ENCODE assay signal across 11 cellular contexts in the genomic region with DNA sequence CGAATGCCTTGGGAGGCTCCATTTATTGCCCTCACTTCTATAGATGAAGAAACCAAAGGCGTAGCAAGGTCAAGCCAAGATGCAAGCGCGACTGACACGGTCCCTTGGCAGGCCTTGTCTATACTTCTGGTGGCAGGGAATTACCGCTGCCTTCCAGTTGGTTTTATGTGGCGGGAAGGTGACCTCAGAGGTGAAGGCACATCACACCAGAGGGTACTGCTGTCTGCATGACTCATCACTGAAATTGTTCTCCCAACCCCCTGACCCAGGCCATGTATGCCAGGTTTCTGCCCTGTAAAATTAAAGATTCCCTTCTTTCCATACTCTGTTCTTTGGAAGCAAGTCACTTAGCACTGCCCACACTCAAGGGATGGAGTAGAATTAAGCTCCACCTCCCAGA. TPM values are rescaled to one million over a fixed set of nuclear protein-coding genes. Genes with fewer than 3 reads are reported as not detected.
DNase-seq lines count a peak whose midpoint lies in the region; ATAC-seq and TF ChIP-seq lines count a peak whose summit lies in the region.
"Had no signal": no experiment of that assay in that cellular context is flagged by ENCODE, and none has a peak within 500 bp of the region (broad histone marks: within the 10 kb centered on the region; RNA-seq: fewer than 3 reads in every experiment).

No MANE protein-coding gene starts in this region.

- H3K9ac ChIP-seq in mesenchymal stem cell (ENCODE audit: low read length): no peak overlapping the region

- H2AK5ac ChIP-seq in mesenchymal stem cell (ENCODE audit: low read length, severe bottlenecking): peak overlapping the region; percentile 23

- peak overlapping the region; percentile 7 for H3K4me2 ChIP-seq in mesenchymal stem cell (ENCODE audit: low read length, poor library complexity, severe bottlenecking)

- 80% methylated on average over 7 of the region's 7 CpGs for WGBS in mesenchymal stem cell

- no peaks in the 10 kb centered on the region for H3K79me1 ChIP-seq in mesenchymal stem cell (replicated peaks; ENCODE audit: low read length, poor library complexity, severe bottlenecking)

- no peaks in the 10 kb centered on the region for H3K27me3 ChIP-seq in mesenchymal stem cell (ENCODE audit: control insufficient read depth in 1 of 2, insufficient read depth in 1 of 2, low read length in 2 of 2)
- H3K27me3 ChIP-seq: left lung, right lobe of liver had no signal

- peak overlapping the region in 1 of 2 experiments; percentile 68 for H3K14ac ChIP-seq in mesenchymal stem cell (ENCODE audit: low read length in 2 of 2)

- TF ChIP-seq CTCF in choroid plexus epithelial cell (conservative IDR thresholded peaks at IDR 0.05; ENCODE audit: low read depth, low read length): no peak

- H3K18ac ChIP-seq in mesenchymal stem cell (ENCODE audit: low read depth in 1 of 2, low read length in 2 of 2): peak overlapping the region; percentile 37 to 55

- ATAC-seq in GM21717 (IDR thresholded peaks at IDR 0.05; ENCODE audit: unreplicated experiment) (no peak), GM18520 (IDR thresholded peaks at IDR 0.05; ENCODE audit: unreplicated experiment) (no peak)
- ATAC-seq: left lung had no signal

- H3K23ac ChIP-seq in mesenchymal stem cell (ENCODE audit: low read length in 2 of 2): no peak overlapping the region

- H2AFZ ChIP-seq in mesenchymal stem cell (ENCODE audit: low read depth, low read length): no peak overlapping the region

- H3K4ac ChIP-seq in mesenchymal stem cell (ENCODE audit: low read depth in 1 of 2, low read length in 2 of 2): no peak overlapping the region

- peak overlapping the region in 1 of 2 experiments; percentile 45 for H2BK12ac ChIP-seq in mesenchymal stem cell (ENCODE audit: low read length in 2 of 2)

- peaks cover 18 to 54% of the 10 kb centered on the region in 2 experiments for H3K36me3 ChIP-seq in mesenchymal stem cell (ENCODE audit: control insufficient read depth in 1 of 2, insufficient read depth in 2 of 2, low read depth in 1 of 2, low read length in 2 of 2)
- H3K36me3 ChIP-seq: right lobe of liver, WERI-Rb-1 had no signal

- no peak overlapping the region for H2BK5ac ChIP-seq in mesenchymal stem cell (ENCODE audit: low read depth, low read length, poor library complexity, severe bottlenecking)

- no peak overlapping the region for H4K91ac ChIP-seq in mesenchymal stem cell (ENCODE audit: low read length)

- H3K4me1 ChIP-seq in mesenchymal stem cell (ENCODE audit: control insufficient read depth, insufficient read depth, low read depth, low read length): peaks cover 24% of the 10 kb centered on the region

- H2BK120ac ChIP-seq in mesenchymal stem cell (ENCODE audit: low read depth, low read length): no peak overlapping the region

- H2BK15ac ChIP-seq in mesenchymal stem cell (ENCODE audit: low read depth, poor library complexity, severe bottlenecking): no peak overlapping the region

- no peaks in the 10 kb centered on the region for H3K9me3 ChIP-seq in mesenchymal stem cell (ENCODE audit: control insufficient read depth, low read length)
- H3K9me3 ChIP-seq: left lung, right lobe of liver had no signal

- H3K4me3 ChIP-seq in choroid plexus epithelial cell (ENCODE audit: low read depth, low read length) (no peak overlapping the region), mesenchymal stem cell (ENCODE audit: insufficient read depth in 1 of 2, low read depth in 1 of 2, low read length in 2 of 2) (no peak overlapping the region)
- H3K4me3 ChIP-seq: left lung, right lobe of liver had no signal

- peak; percentile 93 for DNase-seq in A172 (ENCODE audit: low spot score)
- peak; percentile 76 for DNase-seq in LHCN-M2 (ENCODE audit: low read depth)
- DNase-seq in choroid plexus epithelial cell (ENCODE audit: low read depth): peak; percentile 51
- DNase-seq in mesenchymal stem cell: peak; percentile 74
- no peak for DNase-seq in hypothalamus (lab: John Stamatoyannopoulos, UW)
- DNase-seq in inferior parietal cortex (ENCODE audit: extremely low spot score): no peak
- DNase-seq: left lung, right lobe of liver, WERI-Rb-1 had no signal

- peak overlapping the region; percentile 23 for H3K27ac ChIP-seq in mesenchymal stem cell (ENCODE audit: low read length, poor library complexity, severe bottlenecking)
- H3K27ac ChIP-seq: right lobe of liver, WERI-Rb-1 had no signal

- H4K8ac ChIP-seq in mesenchymal stem cell (ENCODE audit: low read length): peak overlapping the region; percentile 27

RNA-seq across cellular contexts. Expression of a gene that starts 36.1 kb away (rescaled TPM):
- 92.8 and 106 TPM in 2 replicates for total RNA-seq in A172 (2014; rRNA removed; shearing (Covaris generic))
- total RNA-seq in LHCN-M2 (2014; rRNA removed): 39.1 and 59.8 TPM in 2 replicates
- polyA plus RNA-seq in LHCN-M2 (2012): 56.3 TPM
- 64.7 TPM for polyA plus RNA-seq in mesenchymal stem cell (2013, experiment 1 of 2)
- 67.5 TPM for polyA plus RNA-seq in mesenchymal stem cell (2013, experiment 2 of 2)

Comparison
In these comparisons a context has a peak if more than half of its experiments do, and no peak if none do; other contexts are left out.
1. DNase-seq: peak in A172 (single experiment), LHCN-M2 (single experiment), choroid plexus epithelial cell (single experiment) and mesenchymal stem cell (single experiment); none in hypothalamus (0 of 51) and inferior parietal cortex (single experiment).